35 cellular contexts compared by ENCODE assay signal in genomic region chr3:122331886-122332285, GRCh38. TPM values are rescaled to one million over a fixed set of nuclear protein-coding genes. Genes with fewer than 3 reads are reported as not detected.
"Had no signal": no experiment of that assay in that cellular context is flagged by ENCODE, and none has a peak within 500 bp of the region (broad histone marks: within the 10 kb centered on the region; RNA-seq: fewer than 3 reads in every experiment).

No MANE protein-coding gene starts in this region.

- H3K4me1 Mint-ChIP-seq: activated CD4-positive, alpha-beta memory T cell treated with anti-CD3 and anti-CD28 coated beads, Interleukin-2, amount 10 ng/mL, durations not matched to agents 7 days and 5 days; activated naive CD8-positive, alpha-beta T cell treated with anti-CD3 and anti-CD28 coated beads, Interleukin-2, amount 10 ng/mL, durations not matched to agents 7 days and 5 days; activated T-helper 17 cell treated with anti-CD3 and anti-CD28 coated beads, Interleukin-2, amount 50 U/mL, for 72 hours had no signal

- H3K4me3 ChIP-seq: adrenal gland, body of pancreas, breast epithelium, Peyer's patch, SJSA1 had no signal

- ATAC-seq: activated T-cell treated with anti-CD3 and anti-CD28 coated beads, Interleukin-2, amount 50 U/mL, for 72 hours; body of pancreas; PC-3 had no signal

- H3K4me3 Mint-ChIP-seq: activated CD4-positive, alpha-beta memory T cell treated with anti-CD3 and anti-CD28 coated beads, Interleukin-2, amount 10 ng/mL, durations not matched to agents 7 days and 5 days; activated naive CD8-positive, alpha-beta T cell treated with anti-CD3 and anti-CD28 coated beads, Interleukin-2, amount 10 ng/mL, durations not matched to agents 7 days and 5 days; activated T-cell treated with anti-CD3 and anti-CD28 coated beads, Interleukin-2, amount 50 U/mL, for 72 hours; activated T-helper 17 cell treated with anti-CD3 and anti-CD28 coated beads, Interleukin-2, amount 50 U/mL, for 72 hours; T-helper 1 cell treated with Interleukin-12 subunit alpha and Interleukin-12 subunit beta and Interleukin-4 antibody, amounts not matched to agents 30 μg/mL and 1 μg/mL, for 36 hours; T-helper 2 cell treated with Interferon-gamma antibody and Interleukin-4, amounts not matched to agents 5 μg/mL and 100 μg/mL, for 36 hours had no signal

- H3K27ac Mint-ChIP-seq: activated CD4-positive, alpha-beta memory T cell treated with anti-CD3 and anti-CD28 coated beads, Interleukin-2, amount 10 ng/mL, durations not matched to agents 7 days and 5 days; activated naive CD8-positive, alpha-beta T cell treated with anti-CD3 and anti-CD28 coated beads, Interleukin-2, amount 10 ng/mL, durations not matched to agents 7 days and 5 days; activated T-cell treated with anti-CD3 and anti-CD28 coated beads, Interleukin-2, amount 50 U/mL, for 72 hours; activated T-helper 17 cell treated with anti-CD3 and anti-CD28 coated beads, Interleukin-2, amount 50 U/mL, for 72 hours; T-helper 1 cell treated with Interleukin-12 subunit alpha and Interleukin-12 subunit beta and Interleukin-4 antibody, amounts not matched to agents 30 μg/mL and 1 μg/mL, for 36 hours; T-helper 2 cell treated with Interferon-gamma antibody and Interleukin-4, amounts not matched to agents 5 μg/mL and 100 μg/mL, for 36 hours had no signal

- H3K36me3 Mint-ChIP-seq: activated naive CD8-positive, alpha-beta T cell treated with anti-CD3 and anti-CD28 coated beads, Interleukin-2, amount 10 ng/mL, durations not matched to agents 7 days and 5 days had no signal

- H3K9me3 Mint-ChIP-seq: activated CD4-positive, alpha-beta memory T cell treated with anti-CD3 and anti-CD28 coated beads, Interleukin-2, amount 10 ng/mL, durations not matched to agents 7 days and 5 days; activated naive CD8-positive, alpha-beta T cell treated with anti-CD3 and anti-CD28 coated beads, Interleukin-2, amount 10 ng/mL, durations not matched to agents 7 days and 5 days; activated T-cell treated with anti-CD3 and anti-CD28 coated beads, Interleukin-2, amount 50 U/mL, for 72 hours; activated T-helper 17 cell treated with anti-CD3 and anti-CD28 coated beads, Interleukin-2, amount 50 U/mL, for 72 hours; T-helper 1 cell treated with Interleukin-12 subunit alpha and Interleukin-12 subunit beta and Interleukin-4 antibody, amounts not matched to agents 30 μg/mL and 1 μg/mL, for 36 hours; T-helper 2 cell treated with Interferon-gamma antibody and Interleukin-4, amounts not matched to agents 5 μg/mL and 100 μg/mL, for 36 hours had no signal

- H3K27me3 ChIP-seq: body of pancreas, breast epithelium, Peyer's patch had no signal

- H3K27ac ChIP-seq: adrenal gland, body of pancreas, breast epithelium, Peyer's patch, SJSA1 had no signal

- H3K36me3 ChIP-seq: adrenal gland, breast epithelium, Peyer's patch, SJSA1 had no signal

- DNase-seq: activated CD4-positive, alpha-beta memory T cell treated with anti-CD3 and anti-CD28 coated beads, Interleukin-2, amount 10 ng/mL, durations not matched to agents 7 days and 5 days; activated CD4-positive, alpha-beta T cell treated with anti-CD3 and anti-CD28 coated beads for 1 hour; activated CD4-positive, alpha-beta T cell treated with anti-CD3 and anti-CD28 coated beads for 48 hours; activated CD4-positive, CD25-positive, alpha-beta regulatory T cell; activated effector memory CD4-positive, alpha-beta T cell treated with anti-CD3 and anti-CD28 coated beads, Interleukin-2, amount 50 U/mL, for 16 hours; activated naive CD4-positive, alpha-beta T cell; activated naive CD4-positive, alpha-beta T cell treated with anti-CD3 and anti-CD28 coated beads, Interleukin-2, amount 50 U/mL, for 16 hours; activated naive CD8-positive, alpha-beta T cell treated with anti-CD3 and anti-CD28 coated beads, Interleukin-2, amount 10 ng/mL, durations not matched to agents 7 days and 5 days; activated T-cell treated with anti-CD3 and anti-CD28 coated beads, Interleukin-2, amount 50 U/mL, for 1 hour; activated T-cell treated with anti-CD3 and anti-CD28 coated beads, Interleukin-2, amount 50 U/mL, for 72 hours; adrenal gland; body of pancreas; Karpas-422; KBM-7; NCI-H1105; NCI-H1417 treated with DMSO at 0.1 percent for 48 hours; NCI-H187 treated with DMSO at 0.1 percent for 48 hours; NCI-H2081; NCI-H2171 treated with DMSO at 0.1 percent for 48 hours; NCI-H226; NCI-H446 treated with DMSO at 0.1 percent for 48 hours; NCI-H524; NCI-H69; NCI-H82; PC-3; Peyer's patch; RPMI8226; SHP77 treated with DMSO at 0.1 percent for 48 hours; SK-N-SH had no signal

- H3K9me3 ChIP-seq: adrenal gland, body of pancreas, breast epithelium, Peyer's patch, SJSA1, SK-N-SH had no signal

- H3K4me1 ChIP-seq: adrenal gland, body of pancreas, breast epithelium, Peyer's patch, SJSA1 had no signal

RNA-seq across cellular contexts. Expression of gene CSTA, which starts 6.8 kb away (rescaled TPM):
- total RNA-seq: activated CD4-positive, alpha-beta memory T cell treated with anti-CD3 and anti-CD28 coated beads, Interleukin-2, amount 10 ng/mL, durations not matched to agents 7 days and 5 days; activated CD8-positive, alpha-beta memory T cell treated with anti-CD3 and anti-CD28 coated beads for 36 hours; activated naive CD8-positive, alpha-beta T cell treated with anti-CD3 and anti-CD28 coated beads, Interleukin-2, amount 10 ng/mL, durations not matched to agents 7 days and 5 days; activated T-helper 17 cell treated with anti-CD3 and anti-CD28 coated beads, Interleukin-2, amount 50 U/mL, for 72 hours; PC-3; Peyer's patch; SJSA1 had no signal
- polyA plus RNA-seq: SK-N-SH had no signal
